In the genomic region with DNA sequence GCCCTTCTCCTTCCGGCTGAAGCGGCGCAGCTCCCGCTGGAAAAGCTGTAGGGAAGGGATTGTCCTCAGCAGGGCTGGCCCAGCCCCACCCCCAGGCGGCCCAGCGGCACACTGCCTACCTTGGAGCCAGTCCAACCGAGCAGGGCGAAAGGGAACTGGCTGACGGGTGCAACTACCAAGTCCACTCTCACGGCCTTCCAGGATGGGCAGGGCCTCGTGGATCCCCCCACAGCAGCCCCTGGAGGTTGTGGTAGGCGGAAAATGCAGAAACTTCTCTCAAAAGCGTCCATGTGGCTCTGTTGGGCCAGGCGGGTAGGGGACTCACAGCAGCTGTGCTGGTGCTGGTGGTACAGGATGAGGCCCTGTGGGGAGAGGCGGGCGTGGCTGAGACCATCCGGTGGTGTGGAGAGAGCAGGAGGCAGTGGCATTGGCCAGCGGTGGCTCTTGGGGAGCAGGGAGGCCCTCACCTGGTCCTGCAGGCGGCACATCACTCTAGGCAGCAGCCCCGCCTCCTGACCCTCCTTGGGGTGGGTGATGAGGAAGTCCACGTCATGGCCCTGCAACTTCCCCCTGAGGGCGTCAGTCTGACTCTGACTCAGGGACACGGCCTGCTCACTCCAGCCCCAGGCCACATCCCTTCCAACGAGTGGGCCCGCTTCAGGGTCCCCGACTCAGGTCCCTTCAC, we compare ENCODE assay signal across 8 cellular contexts. TPM values are rescaled to one million over a fixed set of nuclear protein-coding genes. Genes with fewer than 3 reads are reported as not detected.
DNase-seq lines count a peak whose midpoint lies in the region; ATAC-seq, FAIRE-seq and TF ChIP-seq lines count a peak whose summit lies in the region.

No MANE protein-coding gene starts in this region.

- H3K4me1 ChIP-seq in keratinocyte (ENCODE audit: control insufficient read depth, extremely low read depth, insufficient read depth, low read length): peaks cover 36% of the 10 kb centered on the region

- ATAC-seq in activated naive CD4-positive, alpha-beta T cell treated with anti-CD3 and anti-CD28 coated beads, Interleukin-2, amount 50 U/mL, for 72 hours: peak; percentile 74 to 85

- no peak overlapping the region for H2AFZ ChIP-seq in keratinocyte (ENCODE audit: control insufficient read depth, low read length)

- no peak for TF ChIP-seq CTCF in keratinocyte (optimal IDR thresholded peaks at IDR 0.05 in 1 of 3, IDR thresholded peaks at IDR 0.05 in 1 of 3, conservative IDR thresholded peaks at IDR 0.05 in 1 of 3; ENCODE audit: extremely low read depth in 1 of 3, insufficient read depth in 2 of 3, low read length in 3 of 3)

- dilution Hi-C loops in keratinocyte (cut with MboI; ENCODE audit: extremely low pct_ligation_motif_present, low sequenced_read_pairs): no loop called here

- peaks cover 7% of the 10 kb centered on the region in 2 donors for H3K36me3 Mint-ChIP-seq in activated naive CD4-positive, alpha-beta T cell treated with anti-CD3 and anti-CD28 coated beads, Interleukin-2, amount 50 U/mL, for 72 hours

- no peaks in the 10 kb centered on the region for H4K20me1 ChIP-seq in keratinocyte (ENCODE audit: control insufficient read depth, extremely low read depth, insufficient read depth, low read length)

- FAIRE-seq in keratinocyte (lab: Jason Lieb, UNC): peak; percentile 43

- H3K36me3 ChIP-seq in keratinocyte (ENCODE audit: control insufficient read depth in 2 of 2, extremely low read depth in 1 of 2, insufficient read depth in 2 of 2, low read length in 2 of 2): peaks cover 6 to 17% of the 10 kb centered on the region in 2 experiments

- no peaks in the 10 kb centered on the region for H3K79me2 ChIP-seq in keratinocyte (ENCODE audit: control insufficient read depth, insufficient read depth, low read length)

- H3K27ac Mint-ChIP-seq in activated naive CD4-positive, alpha-beta T cell treated with anti-CD3 and anti-CD28 coated beads, Interleukin-2, amount 50 U/mL, for 72 hours: peak overlapping the region in 1 of 2 donors; percentile 46

- peak overlapping the region; percentile 41 for H3K9ac ChIP-seq in keratinocyte (ENCODE audit: control insufficient read depth, extremely low read depth, insufficient read depth, low read length)

- H3K4me3 ChIP-seq in keratinocyte (ENCODE audit: control insufficient read depth in 2 of 3, extremely low read depth in 1 of 3, insufficient read depth in 2 of 3, low read depth in 1 of 3, low read length in 3 of 3): peak overlapping the region in 1 of 3 experiments; percentile 17

- no peak for DNase-seq in activated naive CD4-positive, alpha-beta T cell treated with anti-CD3 and anti-CD28 coated beads, Interleukin-2, amount 50 U/mL, for 72 hours (ENCODE audit: low spot score in 2 of 2)
- DNase-seq in activated naive CD4-positive, alpha-beta T cell treated with anti-CD3 and anti-CD28 coated beads, Interleukin-2, amount 50 U/mL, for 16 hours: no peak
- DNase-seq in M059J (ENCODE audit: low read depth): peak; percentile 84
- DNase-seq in amniotic epithelial cell (ENCODE audit: low read depth): peak; percentile 28
- DNase-seq in keratinocyte (ENCODE audit: low read depth, low spot score): peak; percentile 72
- DNase-seq in stimulated activated CD8-positive, alpha-beta memory T cell treated with anti-CD3 and anti-CD28 coated beads, Interleukin-4, amount 100 ng/mL, for 24 hours (ENCODE audit: low read depth): peak; percentile 67
- no peak for DNase-seq in NCI-H2171 treated with DMSO at 0.1 percent for 48 hours (lab: John Stamatoyannopoulos, UW)
- no peak for DNase-seq in OCI-M2 (lab: John Stamatoyannopoulos, UW; ENCODE audit: unreplicated experiment)

- no peaks in the 10 kb centered on the region for H3K27me3 ChIP-seq in keratinocyte (ENCODE audit: control insufficient read depth, extremely low read depth, insufficient read depth, low read length)

- peaks cover 3% of the 10 kb centered on the region for H3K9me1 ChIP-seq in keratinocyte (ENCODE audit: control insufficient read depth, extremely low read depth, insufficient read depth, low read length)

- H3K27ac ChIP-seq in keratinocyte (ENCODE audit: control insufficient read depth, insufficient read depth, low read length): peak overlapping the region; percentile 31

- H3K9me3 ChIP-seq in keratinocyte (ENCODE audit: control insufficient read depth, low read depth, low read length): no peaks in the 10 kb centered on the region

- peak overlapping the region; percentile 22 for H3K4me2 ChIP-seq in keratinocyte (ENCODE audit: control insufficient read depth, extremely low read depth, insufficient read depth, low read depth, low read length)

- H3K9me3 Mint-ChIP-seq in activated naive CD4-positive, alpha-beta T cell treated with anti-CD3 and anti-CD28 coated beads, Interleukin-2, amount 50 U/mL, for 72 hours: no peaks in the 10 kb centered on the region

RNA-seq across cellular contexts. Expression of a gene that starts 8.4 kb away (rescaled TPM):
- total RNA-seq in activated naive CD4-positive, alpha-beta T cell treated with anti-CD3 and anti-CD28 coated beads, Interleukin-2, amount 50 U/mL, for 72 hours: 1 to 10 TPM in 1 of 2 donors, under 1 TPM in 1; 0.64 to 1.0 TPM
- 1.2 TPM in 2 replicates for total RNA-seq in M059J (2014; rRNA removed; shearing (Covaris generic))
- not detected in 3 replicates for polyA plus RNA-seq in keratinocyte
- polyA plus RNA-seq in keratinocyte (2011; ENCODE audit: low read depth): not detected
- not detected in 2 replicates for polyA plus RNA-seq in keratinocyte (2011; cell fraction: cytosol; rRNA removed)
- not detected in 2 replicates for polyA plus RNA-seq in keratinocyte (2011; cell fraction: nucleus; rRNA removed)
- 0.30 TPM in 1 of 2 replicates, not detected in the other for polyA plus RNA-seq in keratinocyte (2012; ENCODE audit: low replicate concordance)
- not detected in 3 replicates for polyA minus RNA-seq in keratinocyte
- not detected for polyA minus RNA-seq in keratinocyte (2011; cell fraction: cytosol; rRNA and poly(A)+ RNA removed)
- polyA minus RNA-seq in keratinocyte (2011; cell fraction: nucleus; rRNA and poly(A)+ RNA removed): not detected in 2 replicates

RNA-seq across cellular contexts. Expression of a gene that starts 8.5 kb away (rescaled TPM):
- 10 to 100 TPM; 35.7 to 37.2 TPM for total RNA-seq in activated naive CD4-positive, alpha-beta T cell treated with anti-CD3 and anti-CD28 coated beads, Interleukin-2, amount 50 U/mL, for 72 hours
- 18.0 and 33.6 TPM in 2 replicates for total RNA-seq in M059J (2014; rRNA removed; shearing (Covaris generic))
- 4.7 to 5.9 TPM (median 4.8 TPM) in 3 replicates for polyA plus RNA-seq in keratinocyte
- polyA plus RNA-seq in keratinocyte (2011; ENCODE audit: low read depth): 6.3 TPM
- polyA plus RNA-seq in keratinocyte (2011; cell fraction: cytosol; rRNA removed): 1.9 and 2.5 TPM in 2 replicates
- polyA plus RNA-seq in keratinocyte (2011; cell fraction: nucleus; rRNA removed): 18.7 and 21.0 TPM in 2 replicates
- 5.4 and 6.7 TPM in 2 replicates for polyA plus RNA-seq in keratinocyte (2012; ENCODE audit: low replicate concordance)
- 5.9 to 6.6 TPM (median 6.6 TPM) in 3 replicates for polyA minus RNA-seq in keratinocyte
- 3.3 TPM for polyA minus RNA-seq in keratinocyte (2011; cell fraction: cytosol; rRNA and poly(A)+ RNA removed)
- 8.0 and 9.4 TPM in 2 replicates for polyA minus RNA-seq in keratinocyte (2011; cell fraction: nucleus; rRNA and poly(A)+ RNA removed)

RNA-seq across cellular contexts. Expression of a gene that starts 29.3 kb away (rescaled TPM):
- total RNA-seq in activated naive CD4-positive, alpha-beta T cell treated with anti-CD3 and anti-CD28 coated beads, Interleukin-2, amount 50 U/mL, for 72 hours: 100 to 1,000 TPM in 1 of 2 donors, 10 to 100 TPM in 1; 75.3 to 123 TPM
- 110 and 183 TPM in 2 replicates for total RNA-seq in M059J (2014; rRNA removed; shearing (Covaris generic))
- 76.1 to 107 TPM (median 88.4 TPM) in 3 replicates for polyA plus RNA-seq in keratinocyte
- 29.4 TPM for polyA plus RNA-seq in keratinocyte (2011; ENCODE audit: low read depth)
- 77.6 and 112 TPM in 2 replicates for polyA plus RNA-seq in keratinocyte (2011; cell fraction: cytosol; rRNA removed)
- polyA plus RNA-seq in keratinocyte (2011; cell fraction: nucleus; rRNA removed): 116 and 137 TPM in 2 replicates
- polyA plus RNA-seq in keratinocyte (2012; ENCODE audit: low replicate concordance): 32.5 and 115 TPM in 2 replicates
- 106 to 202 TPM (median 106 TPM) in 3 replicates for polyA minus RNA-seq in keratinocyte
- polyA minus RNA-seq in keratinocyte (2011; cell fraction: cytosol; rRNA and poly(A)+ RNA removed): 93.0 TPM
- polyA minus RNA-seq in keratinocyte (2011; cell fraction: nucleus; rRNA and poly(A)+ RNA removed): 38.6 and 49.6 TPM in 2 replicates

RNA-seq across cellular contexts. Expression of a gene that starts 30.3 kb away (rescaled TPM):
- 10 to 100 TPM; 14.6 to 26.9 TPM for total RNA-seq in activated naive CD4-positive, alpha-beta T cell treated with anti-CD3 and anti-CD28 coated beads, Interleukin-2, amount 50 U/mL, for 72 hours
- total RNA-seq in M059J (2014; rRNA removed; shearing (Covaris generic)): 0.44 TPM in 1 of 2 replicates, not detected in the other
- polyA plus RNA-seq in keratinocyte: 0.03 to 0.18 TPM (median 0.03 TPM) in 3 replicates
- 0.27 TPM for polyA plus RNA-seq in keratinocyte (2011; ENCODE audit: low read depth)
- polyA plus RNA-seq in keratinocyte (2011; cell fraction: cytosol; rRNA removed): 0.06 and 0.08 TPM in 2 replicates
- 0.14 and 0.25 TPM in 2 replicates for polyA plus RNA-seq in keratinocyte (2011; cell fraction: nucleus; rRNA removed)
- 0.24 and 0.34 TPM in 2 replicates for polyA plus RNA-seq in keratinocyte (2012; ENCODE audit: low replicate concordance)
- polyA minus RNA-seq in keratinocyte: 0.06 to 0.13 TPM in 2 of 3 replicates, not detected in the other
- polyA minus RNA-seq in keratinocyte (2011; cell fraction: cytosol; rRNA and poly(A)+ RNA removed): not detected
- 0.16 TPM in 1 of 2 replicates, not detected in the other for polyA minus RNA-seq in keratinocyte (2011; cell fraction: nucleus; rRNA and poly(A)+ RNA removed)

RNA-seq across cellular contexts. Expression of a gene that starts 49.5 kb away (rescaled TPM):
- total RNA-seq in activated naive CD4-positive, alpha-beta T cell treated with anti-CD3 and anti-CD28 coated beads, Interleukin-2, amount 50 U/mL, for 72 hours: 100 to 1,000 TPM; 129 to 212 TPM
- total RNA-seq in M059J (2014; rRNA removed; shearing (Covaris generic)): 85.3 and 127 TPM in 2 replicates
- polyA plus RNA-seq in keratinocyte: 140 to 158 TPM (median 152 TPM) in 3 replicates
- polyA plus RNA-seq in keratinocyte (2011; ENCODE audit: low read depth): 51.7 TPM
- polyA plus RNA-seq in keratinocyte (2011; cell fraction: cytosol; rRNA removed): 112 and 180 TPM in 2 replicates
- 78.5 and 91.9 TPM in 2 replicates for polyA plus RNA-seq in keratinocyte (2011; cell fraction: nucleus; rRNA removed)
- polyA plus RNA-seq in keratinocyte (2012; ENCODE audit: low replicate concordance): 90.4 and 165 TPM in 2 replicates
- 77.2 to 216 TPM (median 100.0 TPM) in 3 replicates for polyA minus RNA-seq in keratinocyte
- polyA minus RNA-seq in keratinocyte (2011; cell fraction: cytosol; rRNA and poly(A)+ RNA removed): 81.9 TPM
- 19.7 and 33.3 TPM in 2 replicates for polyA minus RNA-seq in keratinocyte (2011; cell fraction: nucleus; rRNA and poly(A)+ RNA removed)

Comparison
In these comparisons a context has a peak if more than half of its experiments do, and no peak if none do; other contexts are left out.
1. DNase-seq: peak in M059J (single experiment), amniotic epithelial cell (single experiment), keratinocyte (single experiment) and stimulated activated CD8-positive, alpha-beta memory T cell treated with anti-CD3 and anti-CD28 coated beads, Interleukin-4, amount 100 ng/mL, for 24 hours (single experiment); none in activated naive CD4-positive, alpha-beta T cell treated with anti-CD3 and anti-CD28 coated beads, Interleukin-2, amount 50 U/mL, for 72 hours (0 of 2), activated naive CD4-positive, alpha-beta T cell treated with anti-CD3 and anti-CD28 coated beads, Interleukin-2, amount 50 U/mL, for 16 hours (single experiment), NCI-H2171 treated with DMSO at 0.1 percent for 48 hours (single experiment) and OCI-M2 (single experiment).